Comparison of ENCODE assay signal across 26 cellular contexts in the genomic region with DNA sequence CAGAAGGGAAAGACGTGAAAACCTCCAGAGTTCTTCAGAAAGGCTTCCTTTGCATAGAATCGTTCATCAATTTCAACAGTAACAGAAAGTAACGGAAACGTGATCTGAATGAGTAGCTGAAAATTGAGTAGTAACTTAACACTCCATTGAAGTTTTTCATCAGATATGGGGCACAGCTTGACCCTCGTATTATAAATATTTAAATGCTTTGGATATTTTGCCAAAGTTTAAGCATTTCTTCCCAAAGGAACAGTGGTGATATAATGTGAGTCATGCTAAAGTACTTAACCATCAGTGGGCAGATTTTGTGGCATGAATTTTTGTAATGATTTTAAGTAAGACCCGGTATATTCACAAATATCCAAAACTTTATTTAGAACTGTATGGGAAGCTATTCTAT.
"Had no signal": no experiment of that assay in that cellular context is flagged by ENCODE, and none has a peak within 500 bp of the region (broad histone marks: within the 10 kb centered on the region; RNA-seq: fewer than 3 reads in every experiment).

No MANE protein-coding gene starts in this region.

- H3K27ac ChIP-seq: body of pancreas, RWPE1, SJCRH30, WERI-Rb-1 had no signal

- H3K9ac ChIP-seq: SK-N-SH had no signal

- ATAC-seq: activated CD4-positive, alpha-beta T cell treated with anti-CD3 and anti-CD28 coated beads for 36 hours; activated T-cell treated with anti-CD3 and anti-CD28 coated beads, Interleukin-2, amount 50 U/mL, for 72 hours; body of pancreas; Panc1 had no signal

- H3K4me2 ChIP-seq: SK-N-SH had no signal

- H3K4me1 ChIP-seq: SJCRH30 had no signal

- H3K4me3 ChIP-seq: body of pancreas, SJCRH30 had no signal

- FAIRE-seq: bronchial epithelial cell had no signal

- H3K27me3 ChIP-seq: body of pancreas had no signal

- DNase-seq: activated CD4-positive, alpha-beta memory T cell treated with anti-CD3 and anti-CD28 coated beads, Interleukin-2, amount 10 ng/mL, durations not matched to agents 7 days and 5 days; activated CD4-positive, alpha-beta T cell treated with anti-CD3 and anti-CD28 coated beads for 36 hours; activated CD4-positive, alpha-beta T cell treated with anti-CD3 and anti-CD28 coated beads, Interleukin-2, amount 50 U/mL, for 1 hour; activated CD8-positive, alpha-beta memory T cell treated with anti-CD3 and anti-CD28 coated beads, Interleukin-2, amount 50 U/mL, for 4 hours; activated gamma-delta T cell treated with Interleukin-2 at 50 U/mL for 16 hours; activated naive CD4-positive, alpha-beta T cell treated with anti-CD3 and anti-CD28 coated beads, Interleukin-2, amount 10 ng/mL, durations not matched to agents 7 days and 5 days; activated naive CD8-positive, alpha-beta T cell treated with anti-CD3 and anti-CD28 coated beads for 36 hours; activated T-cell treated with anti-CD3 and anti-CD28 coated beads, Interleukin-2, amount 50 U/mL, for 72 hours; body of pancreas; MM.1S; NCI-H1105; NCI-H1436; NCI-H1694 treated with DMSO at 0.1 percent for 48 hours; NCI-H2029 treated with DMSO at 0.1 percent for 48 hours; NCI-H510A treated with DMSO at 0.1 percent for 48 hours; NCI-H69; NK-92 treated with Interleukin-12 subunit alpha and Interleukin-12 subunit beta, amount 100 ng/mL, for 24 hours; OCI-M1; Right ventricle myocardium superior; SJCRH30; SK-N-SH; T-helper 1 cell; WERI-Rb-1 had no signal

- H3K36me3 ChIP-seq: SJCRH30, WERI-Rb-1 had no signal

- H3K9me3 ChIP-seq: body of pancreas, SJCRH30, SK-N-SH had no signal
